ENCODE assay signal across 8 cellular contexts in genomic region chr12:50517456-50518048, GRCh38. TPM values are rescaled to one million over a fixed set of nuclear protein-coding genes. Genes with fewer than 3 reads are reported as not detected.
DNase-seq lines count a peak whose midpoint lies in the region; ATAC-seq and TF ChIP-seq lines count a peak whose summit lies in the region.

No MANE protein-coding gene starts in this region.

- H3K9me3 ChIP-seq in colonic mucosa = no peaks in the 10 kb centered on the region
- no peaks in the 10 kb centered on the region for H3K9me3 ChIP-seq in trophoblast cell (ENCODE audit: insufficient read depth, low read depth, low read length)
- no peaks in the 10 kb centered on the region for H3K9me3 ChIP-seq in testis

- H3K4me2 ChIP-seq in trophoblast cell (ENCODE audit: low read length) = no peak overlapping the region

- peak overlapping the region; percentile 100 for H3K4ac ChIP-seq in trophoblast cell (ENCODE audit: low read depth, low read length)

- no peak overlapping the region for H2BK5ac ChIP-seq in trophoblast cell (ENCODE audit: low read depth, low read length, poor library complexity)

- no peaks in the 10 kb centered on the region for H3K36me3 ChIP-seq in colonic mucosa
- peaks cover 0 to 3% of the 10 kb centered on the region in 2 experiments for H3K36me3 ChIP-seq in trophoblast cell (ENCODE audit: control insufficient read depth in 1 of 2, insufficient read depth in 2 of 2, low read length in 2 of 2)
- H3K36me3 ChIP-seq in testis (ENCODE audit: low read depth, missing control alignments) = no peaks in the 10 kb centered on the region

- H3K18ac ChIP-seq in trophoblast cell (ENCODE audit: low read length) = no peak overlapping the region

- no peak overlapping the region for H2AK5ac ChIP-seq in trophoblast cell (ENCODE audit: low read length)

- H4K8ac ChIP-seq in trophoblast cell (ENCODE audit: low read depth, low read length) = no peak overlapping the region

- DNase-seq in GF-D8 (lab: John Stamatoyannopoulos, UW) (peak; percentile 80), LHCN-M2 (ENCODE audit: low read depth) (peak; percentile 7), colonic mucosa (no peak), trophoblast cell (peak in 1 of 2 donors; percentile 32), NCI-H187 (lab: John Stamatoyannopoulos, UW) (no peak), testis (no peak)
- DNase-seq in activated CD4-positive, alpha-beta T cell treated with anti-CD3 and anti-CD28 coated beads, Interleukin-2, amount 50 U/mL, for 1 hour = no peak

- H3K4me1 ChIP-seq in colonic mucosa (peaks cover 12% of the 10 kb centered on the region), trophoblast cell (ENCODE audit: control insufficient read depth in 1 of 2, insufficient read depth in 2 of 2, low read length in 2 of 2) (peaks cover 0 to 17% of the 10 kb centered on the region in 2 experiments), testis (peaks cover 27% of the 10 kb centered on the region)

- H3K79me1 ChIP-seq in trophoblast cell (ENCODE audit: low read length) = no peaks in the 10 kb centered on the region

- no peak overlapping the region for H4K91ac ChIP-seq in trophoblast cell (ENCODE audit: low read depth, low read length)

- no peak overlapping the region for H3K23ac ChIP-seq in trophoblast cell (ENCODE audit: low read length)

- H3K9ac ChIP-seq in colonic mucosa (ENCODE audit: low read depth in 2 of 2, low read length in 2 of 2) = no peak overlapping the region
- no peak overlapping the region for H3K9ac ChIP-seq in trophoblast cell (ENCODE audit: low read length)

- intact Hi-C loops in colonic mucosa (cut with DNase I) (no loop called here), testis (cut with DNase I; ENCODE audit: low total_unique reads) (no loop called here)

- WGBS in trophoblast cell (ENCODE audit: extremely low coverage, insufficient coverage, insufficient read length) = no CpG with 5 or more reads among the region's 3 CpGs
- 44 to 51% methylated on average over 3 of the region's 3 CpGs for WGBS in testis, 2 donors

- H3K14ac ChIP-seq in trophoblast cell (ENCODE audit: low read length) = no peak overlapping the region

- H3K27ac ChIP-seq in colonic mucosa (peak overlapping the region; percentile 64), trophoblast cell (ENCODE audit: low read depth, low read length) (peak overlapping the region; percentile 61), testis (peak overlapping the region in 1 of 2 donors; percentile 12)

- H2BK12ac ChIP-seq in trophoblast cell (ENCODE audit: low read length) = no peak overlapping the region

- no peak for TF ChIP-seq POLR2A in testis (IDR thresholded peaks at IDR 0.05)

- no peak overlapping the region for H2BK120ac ChIP-seq in trophoblast cell (ENCODE audit: insufficient read depth, low read length, poor library complexity)

- H3K4me3 ChIP-seq in colonic mucosa (no peak overlapping the region), trophoblast cell (ENCODE audit: low read depth, low read length) (no peak overlapping the region), testis (no peak overlapping the region)

- peaks cover 23% of the 10 kb centered on the region for H3K79me2 ChIP-seq in trophoblast cell (ENCODE audit: control insufficient read depth, insufficient read depth, low read length, poor library complexity)

- no peak overlapping the region for H2AFZ ChIP-seq in trophoblast cell (ENCODE audit: insufficient read depth, low read length, poor library complexity)

- no peak overlapping the region for H4K12ac ChIP-seq in trophoblast cell (ENCODE audit: low read depth, low read length)

- TF ChIP-seq CTCF in colonic mucosa (IDR thresholded peaks at IDR 0.05) = no peak
- TF ChIP-seq CTCF in testis (IDR thresholded peaks at IDR 0.05) = no peak

- peak; percentile 67 for ATAC-seq in GM21619 (IDR thresholded peaks at IDR 0.05; ENCODE audit: unreplicated experiment)

- no peaks in the 10 kb centered on the region for H3K27me3 ChIP-seq in colonic mucosa
- H3K27me3 ChIP-seq in trophoblast cell (ENCODE audit: insufficient read depth, low read length) = no peaks in the 10 kb centered on the region
- no peaks in the 10 kb centered on the region for H3K27me3 ChIP-seq in testis

RNA-seq across cellular contexts. Expression of gene DIP2B, which starts 12.8 kb away (rescaled TPM):
- 15.1 and 19.0 TPM in 2 replicates for total RNA-seq in LHCN-M2 (2014; rRNA removed)
- polyA plus RNA-seq in LHCN-M2 (2012) = 4.1 TPM
- 10 to 100 TPM; 34.3 to 36.8 TPM for total RNA-seq in colonic mucosa
- 33.2 and 33.7 TPM in 2 replicates for polyA plus RNA-seq in trophoblast cell (2013)
- 10 to 100 TPM; 43.5 to 57.1 TPM for total RNA-seq in testis
- 19.1 TPM for polyA plus RNA-seq in testis (ENCODE audit: insufficient read depth, low read depth, low replicate concordance)

Comparison
In these comparisons a context has a peak if more than half of its experiments do, and no peak if none do; other contexts are left out.
1. DNase-seq: peak in GF-D8 (single experiment) and LHCN-M2 (single experiment); none in colonic mucosa (single experiment), activated CD4-positive, alpha-beta T cell treated with anti-CD3 and anti-CD28 coated beads, Interleukin-2, amount 50 U/mL, for 1 hour (single experiment), NCI-H187 (0 of 2) and testis (single experiment).